In the genomic region with DNA sequence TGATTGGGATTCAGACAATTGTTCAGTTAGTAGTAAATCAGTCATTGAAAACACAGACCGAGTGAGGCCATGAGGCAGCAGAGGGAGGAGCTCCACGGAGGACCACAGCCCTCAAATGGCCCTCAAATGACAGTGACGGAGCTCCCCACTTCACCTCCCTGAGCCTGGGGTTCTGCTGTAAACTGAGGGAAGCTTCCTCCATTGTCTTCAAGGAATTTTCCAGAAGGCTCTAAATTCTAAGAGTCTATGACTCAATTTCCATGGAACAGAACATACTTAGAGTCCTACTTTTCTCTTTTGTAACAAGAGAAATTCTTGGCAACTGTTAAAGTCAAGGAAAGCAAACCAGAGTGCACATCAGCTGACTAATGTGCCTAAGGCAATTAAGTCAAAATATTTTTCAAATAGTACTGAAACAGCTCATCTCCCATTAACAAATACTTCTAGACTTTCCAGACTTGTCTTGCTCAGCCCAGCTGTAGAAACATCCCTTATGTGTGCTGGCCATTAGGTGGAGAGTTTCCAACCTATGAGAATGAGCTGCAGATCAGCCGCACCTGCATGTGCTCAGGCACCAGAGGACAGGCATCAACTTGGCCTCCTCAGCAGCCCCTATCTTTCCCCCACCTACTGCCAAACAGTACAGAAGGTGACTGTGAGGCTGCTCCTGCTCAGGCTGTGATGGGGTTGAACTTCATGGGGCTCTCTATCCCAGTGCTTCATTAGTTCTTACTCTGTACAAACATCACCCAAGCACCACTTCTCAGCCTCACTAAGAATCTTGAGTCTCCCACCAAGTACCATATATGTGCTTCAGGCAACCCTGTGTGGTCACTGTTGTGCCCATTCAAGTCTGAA, we compare ENCODE assay signal across 9 cellular contexts. TPM values are rescaled to one million over a fixed set of nuclear protein-coding genes. Genes with fewer than 3 reads are reported as not detected.
DNase-seq lines count a peak whose midpoint lies in the region; ATAC-seq, FAIRE-seq and TF ChIP-seq lines count a peak whose summit lies in the region.
"Had no signal": no experiment of that assay in that cellular context is flagged by ENCODE, and none has a peak within 500 bp of the region (broad histone marks: within the 10 kb centered on the region; RNA-seq: fewer than 3 reads in every experiment).

No MANE protein-coding gene starts in this region.

- H3F3A ChIP-seq in GM23248 (ENCODE audit: insufficient read depth) = peaks cover 33% of the 10 kb centered on the region
- H3F3A ChIP-seq in smooth muscle cell (ENCODE audit: low read depth) = no peaks in the 10 kb centered on the region

- TF ChIP-seq CTCF in MCF 10A (IDR thresholded peaks at IDR 0.05; ENCODE audit: unreplicated experiment) (no peak), smooth muscle cell (IDR thresholded peaks at IDR 0.05; ENCODE audit: borderline replicate concordance, insufficient read depth, poor library complexity, severe bottlenecking) (no peak)

- peaks cover 34% of the 10 kb centered on the region for H3K4me1 ChIP-seq in GM23248 (ENCODE audit: insufficient read depth)
- peaks cover 12% of the 10 kb centered on the region for H3K4me1 ChIP-seq in right cardiac atrium (ENCODE audit: control insufficient read depth, insufficient read depth, low read length)
- H3K4me1 ChIP-seq in smooth muscle cell (ENCODE audit: low read depth) = peaks cover 5% of the 10 kb centered on the region

- FAIRE-seq in frontal cortex (lab: Jason Lieb, UNC) = no peak

- DNase-seq in GM23248 (peak; percentile 97), MCF 10A (ENCODE audit: unreplicated experiment) (peak; percentile 90), right cardiac atrium (peak in 1 of 3 donors; percentile 57), smooth muscle cell (lab: John Stamatoyannopoulos, UW; ENCODE audit: unreplicated experiment) (no peak), NCI-H128 (lab: John Stamatoyannopoulos, UW; ENCODE audit: unreplicated experiment) (no peak), immature natural killer cell (no peak), frontal cortex (ENCODE audit: low spot score in 2 of 2) (no peak)
- DNase-seq: NCI-H2227 treated with DMSO at 0.1 percent for 48 hours had no signal

- H3K27me3 Mint-ChIP-seq in MCF 10A (ENCODE audit: insufficient read depth, unreplicated experiment) = no peaks in the 10 kb centered on the region
- H3K27me3 Mint-ChIP-seq in immature natural killer cell (ENCODE audit: low read depth in 3 of 3) = peaks cover 0 to 1% (median 0%) of the 10 kb centered on the region in 3 donors

- BruUV-seq in MCF 10A (replicated peaks; lab: Mats Ljungman, UMichigan) = no TSS peak

- H3K9ac ChIP-seq in GM23248 (no peak overlapping the region), smooth muscle cell (ENCODE audit: low read depth) (no peak overlapping the region)

- peaks cover 87% of the 10 kb centered on the region for H3K79me2 ChIP-seq in GM23248 (ENCODE audit: insufficient read depth)
- peaks cover 52% of the 10 kb centered on the region for H3K79me2 ChIP-seq in smooth muscle cell (ENCODE audit: low read depth)

- H3K27ac Mint-ChIP-seq in MCF 10A (ENCODE audit: low read depth, unreplicated experiment) (peak overlapping the region; percentile 91), immature natural killer cell (no peak overlapping the region)

- H3K27me3 ChIP-seq in GM23248 (replicated peaks; ENCODE audit: insufficient read depth) (no peaks in the 10 kb centered on the region), right cardiac atrium (ENCODE audit: control insufficient read depth, insufficient read depth) (no peaks in the 10 kb centered on the region), smooth muscle cell (ENCODE audit: low read depth) (no peaks in the 10 kb centered on the region)

- H3K4me1 Mint-ChIP-seq in MCF 10A (ENCODE audit: insufficient read depth, unreplicated experiment) = peaks cover 32% of the 10 kb centered on the region
- no peaks in the 10 kb centered on the region for H3K4me1 Mint-ChIP-seq in immature natural killer cell

- in situ Hi-C loops in GM23248 (cut with MboI) = no loop called here

- peak overlapping the region; percentile 29 for H3K4me3 ChIP-seq in GM23248
- H3K4me3 ChIP-seq in right cardiac atrium (ENCODE audit: low read length) = no peak overlapping the region
- H3K4me3 ChIP-seq in smooth muscle cell = no peak overlapping the region

- H3K9me3 Mint-ChIP-seq in MCF 10A (ENCODE audit: unreplicated experiment) = no peaks in the 10 kb centered on the region
- no peaks in the 10 kb centered on the region for H3K9me3 Mint-ChIP-seq in immature natural killer cell

- H3K36me3 Mint-ChIP-seq in MCF 10A (ENCODE audit: insufficient read depth, unreplicated experiment) (peaks cover 24% of the 10 kb centered on the region), immature natural killer cell (peaks cover 0 to 3% (median 3%) of the 10 kb centered on the region in 3 donors)

- CTCF ChIA-PET in MCF 10A (lab: Yijun Ruan, JAX) = interaction anchor here (0.6 to 1.1 kb wide), 6 partner anchors 9 to 464 kb away, joined by 3 to 6 read pairs (median 4); a partner anchor contains a TSS

- H3K27ac ChIP-seq in GM23248 = peak overlapping the region; percentile 66
- H3K27ac ChIP-seq in right cardiac atrium (ENCODE audit: low read length) = peak overlapping the region; percentile 88
- H3K27ac ChIP-seq in smooth muscle cell (ENCODE audit: low read depth) = peak overlapping the region; percentile 78

- intact Hi-C loops in MCF 10A (cut with micrococcal nuclease) = no loop called here
- intact Hi-C loops in right cardiac atrium (cut with DNase I) = no loop called here

- H3K9me3 ChIP-seq in GM23248 (ENCODE audit: low read depth) (no peaks in the 10 kb centered on the region), right cardiac atrium (ENCODE audit: control insufficient read depth, low read length) (no peaks in the 10 kb centered on the region), smooth muscle cell (replicated peaks; ENCODE audit: low read depth) (no peaks in the 10 kb centered on the region)

- H3K36me3 ChIP-seq in GM23248 (ENCODE audit: low read depth) = no peaks in the 10 kb centered on the region
- no peaks in the 10 kb centered on the region for H3K36me3 ChIP-seq in smooth muscle cell (ENCODE audit: low read depth)

- WGBS in GM23248 (ENCODE audit: low coverage in 1 of 2, low lambda C conversion rate in 2 of 2, missing lambda C conversion rate in 2 of 2), 2 experiments = 3 to 7% methylated on average over 4 of the region's 4 CpGs
- 77% methylated on average over 4 of the region's 4 CpGs for WGBS in right cardiac atrium
- WGBS in smooth muscle cell (ENCODE audit: low lambda C conversion rate) = 62% methylated on average over 4 of the region's 4 CpGs

- H2AFZ ChIP-seq in GM23248 (peak overlapping the region; percentile 58), smooth muscle cell (ENCODE audit: low read depth) (no peak overlapping the region)

- no peaks in the 10 kb centered on the region for H3K9me2 ChIP-seq in GM23248 (ENCODE audit: insufficient read depth)

- H3K4me3 Mint-ChIP-seq in MCF 10A (ENCODE audit: unreplicated experiment) (peak overlapping the region; percentile 29), immature natural killer cell (no peak overlapping the region)

- ATAC-seq in right cardiac atrium (peak; percentile 67 to 77), GM19035 (IDR thresholded peaks at IDR 0.05; ENCODE audit: unreplicated experiment) (no peak)

- POLR2A ChIA-PET in MCF 10A (lab: Yijun Ruan, JAX) = interaction anchor here (0.7 to 9.3 kb wide), 16 partner anchors 9 to 893 kb away, joined by 3 to 187 read pairs (median 6); a partner anchor contains a TSS

- H4K20me1 ChIP-seq in GM23248 (ENCODE audit: insufficient read depth) = no peaks in the 10 kb centered on the region
- H4K20me1 ChIP-seq in smooth muscle cell (ENCODE audit: low read depth) = peaks cover 3% of the 10 kb centered on the region

- peak overlapping the region; percentile 49 for H3K4me2 ChIP-seq in GM23248 (ENCODE audit: unreplicated experiment)
- peak overlapping the region; percentile 59 for H3K4me2 ChIP-seq in smooth muscle cell

RNA-seq across cellular contexts. Expression of a gene that starts 32.3 kb away (rescaled TPM):
- total RNA-seq in GM23248 (2014; rRNA removed; shearing (Covaris generic)) = 37.0 and 39.8 TPM in 2 replicates
- polyA plus RNA-seq in GM23248 (2016; fragmentation: Nextera tagmentation; extraction: Ambion mirVana) (26.9 and 28.3 TPM in 2 replicates), right cardiac atrium (21.4 TPM), smooth muscle cell (8.6 and 16.0 TPM in 2 replicates), immature natural killer cell (1 to 10 TPM; 4.7 to 8.1 (median 6.3) TPM)
- total RNA-seq in MCF 10A (2022) (33.7 and 42.2 TPM in 2 replicates), right cardiac atrium (10 to 100 TPM; 42.6 to 56.8 (median 46.6) TPM), smooth muscle cell (25.6 and 26.2 TPM in 2 replicates), frontal cortex (31.8 TPM)

Comparison
In these comparisons a context has a peak if more than half of its experiments do, and no peak if none do; other contexts are left out.
1. DNase-seq: peak in GM23248 (single experiment) and MCF 10A (single experiment); none in smooth muscle cell (single experiment), NCI-H128 (single experiment), immature natural killer cell (0 of 3) and frontal cortex (0 of 2).
2. Peak in every context shown above with its lines, with median percentiles within 50 percentile points of each other: H3K27ac ChIP-seq.